Comparison of ENCODE assay signal across 8 cellular contexts in genomic region chr2:38601061-38601460, GRCh38. TPM values are rescaled to one million over a fixed set of nuclear protein-coding genes. Genes with fewer than 3 reads are reported as not detected.
A peak's percentile ranks its signal among the peaks of the same experiment; 100 is the strongest.
DNase-seq lines count a peak whose midpoint lies in the region; ATAC-seq, FAIRE-seq and TF ChIP-seq lines count a peak whose summit lies in the region.

No MANE protein-coding gene starts in this region.

- no peak for ATAC-seq in GM18861 (IDR thresholded peaks at IDR 0.05; ENCODE audit: unreplicated experiment)

- H3K27me3 ChIP-seq in bronchial epithelial cell (ENCODE audit: control insufficient read depth, insufficient read depth, low read length): no peaks in the 10 kb centered on the region
- H3K27me3 ChIP-seq in muscle layer of colon (ENCODE audit: control insufficient read depth in 1 of 2, insufficient read depth in 2 of 2, low read length in 2 of 2): no peaks in the 10 kb centered on the region

- H3K27ac ChIP-seq in muscle layer of colon (ENCODE audit: low read depth, low read length): peak overlapping the region; percentile 98

- FAIRE-seq in bronchial epithelial cell (lab: Jason Lieb, UNC) (no peak), RCC 7860 (lab: Jason Lieb, UNC) (no peak)

- H3K36me3 ChIP-seq in bronchial epithelial cell (ENCODE audit: control insufficient read depth, insufficient read depth, low read length) (no peaks in the 10 kb centered on the region), muscle layer of colon (ENCODE audit: insufficient read depth, low read length) (no peaks in the 10 kb centered on the region)

- H3K9ac ChIP-seq in muscle layer of colon (ENCODE audit: low read length): peak overlapping the region; percentile 71

- peaks cover 38% of the 10 kb centered on the region for H3K4me1 ChIP-seq in muscle layer of colon (ENCODE audit: insufficient read depth, low read length)

- TF ChIP-seq CTCF in AG10803 (conservative IDR thresholded peaks at IDR 0.05; ENCODE audit: low read length) (no peak), bronchial epithelial cell (IDR thresholded peaks at IDR 0.05; ENCODE audit: insufficient read depth, low read length, severe bottlenecking) (no peak)

- no peaks in the 10 kb centered on the region for H3K9me3 ChIP-seq in muscle layer of colon (ENCODE audit: low read length)

- H3K4me3 ChIP-seq in AG10803 (ENCODE audit: low read length) (peak overlapping the region; percentile 80), bronchial epithelial cell (ENCODE audit: low read depth, low read length) (peak overlapping the region; percentile 81), muscle layer of colon (ENCODE audit: low read depth in 1 of 2, low read length in 2 of 2) (peak overlapping the region; percentile 68 to 90)
- H3K4me3 ChIP-seq in Jurkat, Clone E6-1 (ENCODE audit: low read length): peak overlapping the region; percentile 64

- in situ Hi-C loops in G401 (cut with HindIII; ENCODE audit: low sequenced_read_pairs): no loop called here

- DNase-seq in AG10803 (ENCODE audit: low read depth): peak; percentile 3
- DNase-seq in Jurkat, Clone E6-1 (ENCODE audit: low read depth, low spot score): no peak
- no peak for DNase-seq in bronchial epithelial cell (ENCODE audit: low read depth)
- no peak for DNase-seq in G401 (ENCODE audit: low spot score)
- DNase-seq in NCI-H1417 (lab: John Stamatoyannopoulos, UW): no peak
- no peak for DNase-seq in RCC 7860 (ENCODE audit: low spot score)

RNA-seq across cellular contexts. Expression of gene HNRNPLL, which starts 1.7 kb away (rescaled TPM):
- 23.1 TPM for polyA plus RNA-seq in Jurkat, Clone E6-1 (2012; ENCODE audit: insufficient read depth, insufficient read length)
- total RNA-seq in bronchial epithelial cell: 29.7 and 32.4 TPM in 2 replicates
- 37.7 and 47.2 TPM in 2 replicates for total RNA-seq in G401 (2014; rRNA removed; shearing (Covaris generic))
